8 cellular contexts compared by ENCODE assay signal in the genomic region with DNA sequence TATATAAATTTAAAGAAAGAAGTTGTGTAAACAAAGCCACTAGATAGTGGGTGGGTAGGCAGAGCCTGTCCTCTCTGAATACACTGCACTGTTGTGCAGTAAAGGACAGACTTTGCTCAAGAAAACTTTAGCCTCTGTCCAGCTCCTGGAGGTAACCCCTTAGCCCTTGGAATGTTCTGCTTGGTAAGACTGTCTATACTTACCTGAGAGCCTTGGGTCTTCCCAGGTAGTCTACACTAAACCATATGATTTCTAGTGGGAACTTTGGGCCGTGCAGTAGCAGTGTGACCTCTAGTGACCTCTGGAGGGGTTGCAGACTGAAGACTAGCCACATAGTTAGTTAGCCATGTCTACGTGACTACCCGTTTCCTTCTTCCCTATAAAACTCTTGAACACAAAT.
DNase-seq lines count a peak whose midpoint lies in the region; ATAC-seq and TF ChIP-seq lines count a peak whose summit lies in the region.

No MANE protein-coding gene starts in this region.

- no peaks in the 10 kb centered on the region for H3K27me3 Mint-ChIP-seq in T-cell

- H3K4me1 Mint-ChIP-seq in T-cell = no peaks in the 10 kb centered on the region

- H3K4me1 ChIP-seq in foreskin keratinocyte = no peaks in the 10 kb centered on the region

- no peak overlapping the region for H3K27ac Mint-ChIP-seq in T-cell

- intact Hi-C loops in left ventricle myocardium superior (cut with micrococcal nuclease) = no loop called here

- CTCF ChIA-PET in T-cell (lab: Charles Lee) = no interaction called here

- H3K36me3 Mint-ChIP-seq in T-cell = no peaks in the 10 kb centered on the region

- no peaks in the 10 kb centered on the region for H3K27me3 ChIP-seq in foreskin keratinocyte

- H3K9me3 Mint-ChIP-seq in T-cell = peaks cover 16 to 36% (median 19%) of the 10 kb centered on the region in 3 donors

- peak; percentile 45 for DNase-seq in D341Med (ENCODE audit: low spot score)
- peak; percentile 2 for DNase-seq in NCI-H1092 treated with DMSO at 0.1 percent for 48 hours (lab: John Stamatoyannopoulos, UW)
- no peak for DNase-seq in foreskin keratinocyte
- no peak for DNase-seq in T-cell
- no peak for DNase-seq in left ventricle myocardium superior

- H3K4me3 Mint-ChIP-seq in T-cell = no peak overlapping the region

- TF ChIP-seq CTCF in foreskin keratinocyte (conservative IDR thresholded peaks at IDR 0.05) = peak; percentile 5

- no peak overlapping the region for H3K27ac ChIP-seq in foreskin keratinocyte

- ATAC-seq in GM21717 (IDR thresholded peaks at IDR 0.05; ENCODE audit: unreplicated experiment) (peak; percentile 85), foreskin keratinocyte (no peak), HG03469 (IDR thresholded peaks at IDR 0.05; ENCODE audit: unreplicated experiment) (no peak), T-cell (replicated peaks in 1 of 4) (no peak), left ventricle myocardium superior (no peak), GM18870 (IDR thresholded peaks at IDR 0.05; ENCODE audit: unreplicated experiment) (no peak)

- POLR2A ChIA-PET in T-cell (lab: Charles Lee) = interaction anchor here in 1 of 2 donors (0.6 kb wide), 1 partner anchor 414 kb away, joined by 3 read pairs; no protein-coding TSS in a partner anchor

Comparison
In these comparisons a context has a peak if more than half of its experiments do, and no peak if none do; other contexts are left out.
1. DNase-seq: peak in D341Med (single experiment) and NCI-H1092 treated with DMSO at 0.1 percent for 48 hours (single experiment); none in foreskin keratinocyte (0 of 2), T-cell (0 of 34) and left ventricle myocardium superior (single experiment).